In the genomic region with DNA sequence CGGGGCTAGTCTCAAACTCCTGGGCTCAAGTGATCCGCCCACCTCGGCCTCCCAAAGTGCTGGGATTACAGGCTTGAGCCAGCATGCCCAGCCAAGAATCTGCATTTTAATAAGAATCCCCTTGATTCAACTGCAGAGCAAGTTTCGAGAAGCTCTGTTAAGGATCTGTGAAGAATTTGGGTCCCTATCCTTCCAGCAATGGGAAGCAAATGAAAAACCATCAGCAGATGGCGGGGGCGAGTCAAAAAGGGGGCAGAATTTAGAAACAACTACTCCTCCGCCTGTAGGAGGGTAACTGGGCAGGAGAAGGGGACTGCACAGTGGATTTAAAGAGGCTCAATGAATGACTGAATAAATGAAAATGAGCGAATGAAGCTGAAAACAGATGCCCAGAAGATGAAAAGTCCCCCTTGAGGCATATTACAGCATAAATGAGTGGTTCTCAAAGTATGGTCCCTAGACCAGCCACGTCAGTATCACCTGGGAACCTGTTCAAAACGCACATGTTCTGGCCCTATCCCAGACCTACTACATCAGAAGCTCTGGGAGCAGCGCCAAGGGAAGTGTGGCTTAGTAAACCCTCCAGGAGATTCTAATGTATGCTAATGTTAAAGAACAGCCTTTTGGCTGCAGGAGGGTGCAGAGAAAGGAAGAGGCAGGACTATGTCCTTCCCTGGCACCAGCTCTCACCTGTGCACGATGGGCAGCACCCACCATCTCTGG, we compare ENCODE assay signal across 19 cellular contexts. TPM values are rescaled to one million over a fixed set of nuclear protein-coding genes. Genes with fewer than 3 reads are reported as not detected.
DNase-seq lines count a peak whose midpoint lies in the region; TF ChIP-seq lines count a peak whose summit lies in the region.
"Had no signal": no experiment of that assay in that cellular context is flagged by ENCODE, and none has a peak within 500 bp of the region (broad histone marks: within the 10 kb centered on the region; RNA-seq: fewer than 3 reads in every experiment).

No MANE protein-coding gene starts in this region.

- CTCF ChIA-PET in CD8-positive, alpha-beta memory T cell (lab: Charles Lee): no interaction called here

- H3K27ac Mint-ChIP-seq in CD8-positive, alpha-beta memory T cell: no peak overlapping the region
- H3K27ac Mint-ChIP-seq: activated T-helper 2 cell treated with anti-CD3 and anti-CD28 coated beads, Interferon-gamma antibody, Interleukin-2, Interleukin-4, amounts not matched to agents 10 μg/mL and 5 μg/mL and 100 μg/mL, durations not matched to agents 14 hours and 24 hours and 36 hours; stimulated activated naive CD8-positive, alpha-beta T cell treated with anti-CD3 and anti-CD28 coated beads, Interleukin-15, amount 100 ng/mL, for 72 hours had no signal

- H3K27ac ChIP-seq in brain microvascular endothelial cell: no peak overlapping the region
- no peak overlapping the region for H3K27ac ChIP-seq in CD8-positive, alpha-beta memory T cell (ENCODE audit: low read depth, low read length)
- H3K27ac ChIP-seq: right atrium auricular region, uterus had no signal

- H3K27me3 ChIP-seq in brain microvascular endothelial cell (replicated peaks): no peaks in the 10 kb centered on the region
- no peaks in the 10 kb centered on the region for H3K27me3 ChIP-seq in CD8-positive, alpha-beta memory T cell (ENCODE audit: insufficient read depth, low read length, poor library complexity, severe bottlenecking)
- H3K27me3 ChIP-seq: right atrium auricular region, uterus had no signal

- H3K9me3 ChIP-seq in CD8-positive, alpha-beta memory T cell (ENCODE audit: low read length): no peaks in the 10 kb centered on the region
- H3K9me3 ChIP-seq: right atrium auricular region, uterus had no signal

- no peaks in the 10 kb centered on the region for H3K36me3 ChIP-seq in brain microvascular endothelial cell (replicated peaks)
- H3K36me3 ChIP-seq in CD8-positive, alpha-beta memory T cell (ENCODE audit: insufficient read depth, low read length): no peaks in the 10 kb centered on the region
- H3K36me3 ChIP-seq: right atrium auricular region, uterus had no signal

- peak; percentile 64 for DNase-seq in ELR (ENCODE audit: low read depth)
- DNase-seq in NCI-H2171 (lab: John Stamatoyannopoulos, UW): peak; percentile 14
- no peak for DNase-seq in brain microvascular endothelial cell
- peak; percentile 13 for DNase-seq in kidney tubule cell (ENCODE audit: low spot score)
- no peak for DNase-seq in activated naive CD4-positive, alpha-beta T cell (lab: John Stamatoyannopoulos, UW)
- no peak for DNase-seq in CD8-positive, alpha-beta memory T cell
- DNase-seq in GM20000 (ENCODE audit: low spot score): no peak
- DNase-seq in NCI-H1417 (lab: John Stamatoyannopoulos, UW): no peak
- DNase-seq: activated CD4-positive, CD25-positive, alpha-beta regulatory T cell; GDM1; HCEC 1CT; NK-92 treated with Interleukin-12 subunit alpha and Interleukin-12 subunit beta, amount 100 ng/mL, for 24 hours; SHP77 treated with DMSO at 0.1 percent for 48 hours; stimulated activated naive CD8-positive, alpha-beta T cell treated with anti-CD3 and anti-CD28 coated beads, Interleukin-15, amount 100 ng/mL, for 72 hours; T-helper 2 cell; uterus had no signal

- no peaks in the 10 kb centered on the region for H3K36me3 Mint-ChIP-seq in CD8-positive, alpha-beta memory T cell

- H3K9me3 Mint-ChIP-seq in CD8-positive, alpha-beta memory T cell: no peaks in the 10 kb centered on the region
- H3K9me3 Mint-ChIP-seq: activated T-helper 2 cell treated with anti-CD3 and anti-CD28 coated beads, Interferon-gamma antibody, Interleukin-2, Interleukin-4, amounts not matched to agents 10 μg/mL and 5 μg/mL and 100 μg/mL, durations not matched to agents 14 hours and 24 hours and 36 hours; stimulated activated naive CD8-positive, alpha-beta T cell treated with anti-CD3 and anti-CD28 coated beads, Interleukin-15, amount 100 ng/mL, for 72 hours had no signal

- TF ChIP-seq CTCF in brain microvascular endothelial cell (IDR thresholded peaks at IDR 0.05; ENCODE audit: low read depth, low read length, missing control alignments) (peak; percentile 7), GM20000 (IDR thresholded peaks at IDR 0.05; ENCODE audit: extremely low read depth, missing control alignments) (no peak)

- H3K4me3 ChIP-seq in brain microvascular endothelial cell (ENCODE audit: low read depth, low read length): no peak overlapping the region
- no peak overlapping the region for H3K4me3 ChIP-seq in CD8-positive, alpha-beta memory T cell (ENCODE audit: low read length)
- H3K4me3 ChIP-seq: right atrium auricular region, uterus had no signal

- no peak overlapping the region for H3K4me3 Mint-ChIP-seq in CD8-positive, alpha-beta memory T cell
- H3K4me3 Mint-ChIP-seq: stimulated activated naive CD8-positive, alpha-beta T cell treated with anti-CD3 and anti-CD28 coated beads, Interleukin-15, amount 100 ng/mL, for 72 hours had no signal

- no peaks in the 10 kb centered on the region for H3K4me1 Mint-ChIP-seq in CD8-positive, alpha-beta memory T cell

- in situ Hi-C loops in brain microvascular endothelial cell (cut with HindIII; ENCODE audit: low pct_ligation_motif_present, low sequenced_read_pairs): no loop called here

- H3K27me3 Mint-ChIP-seq in CD8-positive, alpha-beta memory T cell: no peaks in the 10 kb centered on the region
- H3K27me3 Mint-ChIP-seq: stimulated activated naive CD8-positive, alpha-beta T cell treated with anti-CD3 and anti-CD28 coated beads, Interleukin-15, amount 100 ng/mL, for 72 hours had no signal

- POLR2A ChIA-PET in CD8-positive, alpha-beta memory T cell (lab: Charles Lee): no interaction called here

- no peaks in the 10 kb centered on the region for H3K4me1 ChIP-seq in CD8-positive, alpha-beta memory T cell (ENCODE audit: insufficient read depth, low read length)
- H3K4me1 ChIP-seq: uterus had no signal

RNA-seq across cellular contexts. Expression of a gene that starts 15.0 kb away (rescaled TPM):
- total RNA-seq in CD8-positive, alpha-beta memory T cell: 10 to 100 TPM; 11.3 to 12.4 TPM
- polyA plus RNA-seq in CD8-positive, alpha-beta memory T cell: not detected

RNA-seq across cellular contexts. Expression of a gene that starts 39.1 kb away (rescaled TPM):
- total RNA-seq in CD8-positive, alpha-beta memory T cell: not detected
- polyA plus RNA-seq in CD8-positive, alpha-beta memory T cell: not detected
- total RNA-seq: activated T-helper 2 cell treated with anti-CD3 and anti-CD28 coated beads, Interferon-gamma antibody, Interleukin-2, Interleukin-4, amounts not matched to agents 10 μg/mL and 5 μg/mL and 100 μg/mL, durations not matched to agents 14 hours and 24 hours and 36 hours; HepG2; uterus had no signal
- polyA plus RNA-seq: HepG2 had no signal

RNA-seq across cellular contexts. Expression of a gene that starts 52.8 kb away (rescaled TPM):
- total RNA-seq in CD8-positive, alpha-beta memory T cell: 100 to 1,000 TPM; 302 to 307 TPM
- polyA plus RNA-seq in CD8-positive, alpha-beta memory T cell: 120 TPM

RNA-seq across cellular contexts. Expression of a gene that starts 52.9 kb away (rescaled TPM):
- total RNA-seq in CD8-positive, alpha-beta memory T cell: 10 to 100 TPM; 66.8 to 72.4 TPM
- 31.8 TPM for polyA plus RNA-seq in CD8-positive, alpha-beta memory T cell

RNA-seq across cellular contexts. Expression of a gene that starts 57.9 kb away (rescaled TPM):
- total RNA-seq in CD8-positive, alpha-beta memory T cell: not detected
- polyA plus RNA-seq in CD8-positive, alpha-beta memory T cell: not detected
- total RNA-seq: activated T-helper 2 cell treated with anti-CD3 and anti-CD28 coated beads, Interferon-gamma antibody, Interleukin-2, Interleukin-4, amounts not matched to agents 10 μg/mL and 5 μg/mL and 100 μg/mL, durations not matched to agents 14 hours and 24 hours and 36 hours; HepG2 had no signal
- polyA plus RNA-seq: HepG2 had no signal

Comparison
In these comparisons a context has a peak if more than half of its experiments do, and no peak if none do; other contexts are left out.
1. DNase-seq: peak in ELR (single experiment), NCI-H2171 (single experiment) and kidney tubule cell (single experiment); none in brain microvascular endothelial cell (single experiment), activated naive CD4-positive, alpha-beta T cell (0 of 4), CD8-positive, alpha-beta memory T cell (0 of 5), GM20000 (single experiment) and NCI-H1417 (0 of 3).